36 cellular contexts compared by ENCODE assay signal in the genomic region with DNA sequence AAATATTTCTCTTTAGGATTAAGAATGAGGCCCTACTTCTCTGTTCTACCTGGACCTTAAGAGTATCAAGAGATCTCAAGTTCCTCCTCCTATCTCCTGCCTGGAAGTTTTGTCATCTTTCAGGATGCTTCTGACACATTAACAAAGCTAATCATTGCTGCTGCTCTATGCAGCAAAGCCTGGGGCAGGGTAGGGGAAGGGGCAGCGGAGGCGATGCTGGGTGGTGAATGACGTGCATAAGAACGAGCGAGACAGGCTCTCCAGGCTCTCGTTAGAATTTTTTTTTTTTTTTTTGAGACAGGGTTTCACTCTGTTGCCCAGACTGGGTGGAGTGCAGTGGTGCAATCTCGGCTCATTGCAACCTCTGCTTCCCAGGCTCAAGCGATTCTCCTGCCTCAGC. TPM values are rescaled to one million over a fixed set of nuclear protein-coding genes. Genes with fewer than 3 reads are reported as not detected.
"Had no signal": no experiment of that assay in that cellular context is flagged by ENCODE, and none has a peak within 500 bp of the region (broad histone marks: within the 10 kb centered on the region; RNA-seq: fewer than 3 reads in every experiment).

No MANE protein-coding gene starts in this region.

- H3K4me3 ChIP-seq: adrenal gland, ascending aorta, body of pancreas, breast epithelium, cardiac muscle cell had no signal

- ATAC-seq: activated naive CD4-positive, alpha-beta T cell treated with anti-CD3 and anti-CD28 coated beads, Interleukin-2, amount 50 U/mL, for 72 hours; activated naive CD8-positive, alpha-beta T cell treated with anti-CD3 and anti-CD28 coated beads, Interleukin-2, amount 50 U/mL, for 24 hours; activated T-cell treated with anti-CD3 and anti-CD28 coated beads, Interleukin-2, amount 50 U/mL, for 4 hours; activated T-cell treated with anti-CD3 and anti-CD28 coated beads, Interleukin-2, amount 50 U/mL, for 72 hours; activated T-helper 17 cell treated with anti-CD3 and anti-CD28 coated beads, Interleukin-2, amount 50 U/mL, for 72 hours; body of pancreas had no signal

- H3K9me3 ChIP-seq: adrenal gland, ascending aorta, body of pancreas, breast epithelium had no signal

- DNase-seq: activated effector memory CD4-positive, alpha-beta T cell treated with anti-CD3 and anti-CD28 coated beads, Interleukin-2, amount 50 U/mL, for 16 hours; activated effector memory CD4-positive, alpha-beta T cell treated with Interleukin-2 at 50 U/mL for 16 hours; activated gamma-delta T cell; activated gamma-delta T cell treated with Interleukin-2 at 50 U/mL for 16 hours; activated naive CD4-positive, alpha-beta T cell; activated naive CD4-positive, alpha-beta T cell treated with anti-CD3 and anti-CD28 coated beads for 36 hours; activated naive CD4-positive, alpha-beta T cell treated with anti-CD3 and anti-CD28 coated beads, Interleukin-2, amount 10 ng/mL, durations not matched to agents 7 days and 5 days; activated naive CD4-positive, alpha-beta T cell treated with anti-CD3 and anti-CD28 coated beads, Interleukin-2, amount 50 U/mL, for 16 hours; activated naive CD4-positive, alpha-beta T cell treated with Interleukin-2 at 50 U/mL for 16 hours; activated naive CD8-positive, alpha-beta T cell treated with anti-CD3 and anti-CD28 coated beads for 36 hours; activated naive CD8-positive, alpha-beta T cell treated with anti-CD3 and anti-CD28 coated beads, Interleukin-2, amount 10 ng/mL, durations not matched to agents 7 days and 5 days; activated naive CD8-positive, alpha-beta T cell treated with anti-CD3 and anti-CD28 coated beads, Interleukin-2, amount 50 U/mL, for 24 hours; activated T-cell treated with anti-CD3 and anti-CD28 coated beads, Interleukin-2, amount 50 U/mL, for 1 hour; activated T-cell treated with anti-CD3 and anti-CD28 coated beads, Interleukin-2, amount 50 U/mL, for 24 hours; activated T-cell treated with anti-CD3 and anti-CD28 coated beads, Interleukin-2, amount 50 U/mL, for 4 hours; activated T-cell treated with anti-CD3 and anti-CD28 coated beads, Interleukin-2, amount 50 U/mL, for 48 hours; activated T-cell treated with anti-CD3 and anti-CD28 coated beads, Interleukin-2, amount 50 U/mL, for 72 hours; amniotic stem cell; amygdala; anterior cingulate cortex; aorta; body of pancreas; brain microvascular endothelial cell; caudate nucleus; central memory CD4-positive, alpha-beta T cell; cerebellar nuclear complex had no signal

- H3K27ac ChIP-seq: adrenal gland, ascending aorta, body of pancreas, brain microvascular endothelial cell, breast epithelium, cardiac muscle cell had no signal

- H3K36me3 ChIP-seq: ascending aorta, brain microvascular endothelial cell, breast epithelium had no signal

- H3K27me3 ChIP-seq: adrenal gland, ascending aorta, body of pancreas, brain microvascular endothelial cell, breast epithelium, cardiac muscle cell had no signal

- H3K4me1 ChIP-seq: adrenal gland, ascending aorta, body of pancreas, breast epithelium had no signal

RNA-seq across cellular contexts. Expression of a gene that starts 31.2 kb away (rescaled TPM):
- total RNA-seq: activated naive CD8-positive, alpha-beta T cell treated with anti-CD3 and anti-CD28 coated beads, Interleukin-2, amount 10 ng/mL, durations not matched to agents 7 days and 5 days had no signal

RNA-seq across cellular contexts. Expression of a gene that starts 37.8 kb away (rescaled TPM):
- total RNA-seq: activated naive CD4-positive, alpha-beta T cell treated with anti-CD3 and anti-CD28 coated beads for 36 hours; activated naive CD4-positive, alpha-beta T cell treated with anti-CD3 and anti-CD28 coated beads, Interleukin-2, amount 50 U/mL, for 72 hours; activated naive CD8-positive, alpha-beta T cell treated with anti-CD3 and anti-CD28 coated beads for 36 hours; activated naive CD8-positive, alpha-beta T cell treated with anti-CD3 and anti-CD28 coated beads, Interleukin-2, amount 10 ng/mL, durations not matched to agents 7 days and 5 days; activated T-cell treated with anti-CD3 and anti-CD28 coated beads, Interleukin-2, amount 50 U/mL, for 72 hours; activated T-helper 1 cell treated with anti-CD3 and anti-CD28 coated beads, Interleukin-12 subunit alpha, Interleukin-12 subunit beta, Interleukin-2, Interleukin-4 antibody, amounts not matched to agents 30 ng/mL and 10 ng/mL and 1 ng/mL, durations not matched to agents 14 hours and 24 hours and 36 hours; activated T-helper 17 cell treated with anti-CD3 and anti-CD28 coated beads, Interleukin-2, amount 50 U/mL, for 72 hours; activated T-helper 2 cell treated with anti-CD3 and anti-CD28 coated beads, Interferon-gamma antibody, Interleukin-2, Interleukin-4, amounts not matched to agents 10 μg/mL and 5 μg/mL and 100 μg/mL, durations not matched to agents 14 hours and 24 hours and 36 hours; ascending aorta; bronchial epithelial cell; cerebellum had no signal
- polyA plus RNA-seq: aorta had no signal
